In the genomic region with DNA sequence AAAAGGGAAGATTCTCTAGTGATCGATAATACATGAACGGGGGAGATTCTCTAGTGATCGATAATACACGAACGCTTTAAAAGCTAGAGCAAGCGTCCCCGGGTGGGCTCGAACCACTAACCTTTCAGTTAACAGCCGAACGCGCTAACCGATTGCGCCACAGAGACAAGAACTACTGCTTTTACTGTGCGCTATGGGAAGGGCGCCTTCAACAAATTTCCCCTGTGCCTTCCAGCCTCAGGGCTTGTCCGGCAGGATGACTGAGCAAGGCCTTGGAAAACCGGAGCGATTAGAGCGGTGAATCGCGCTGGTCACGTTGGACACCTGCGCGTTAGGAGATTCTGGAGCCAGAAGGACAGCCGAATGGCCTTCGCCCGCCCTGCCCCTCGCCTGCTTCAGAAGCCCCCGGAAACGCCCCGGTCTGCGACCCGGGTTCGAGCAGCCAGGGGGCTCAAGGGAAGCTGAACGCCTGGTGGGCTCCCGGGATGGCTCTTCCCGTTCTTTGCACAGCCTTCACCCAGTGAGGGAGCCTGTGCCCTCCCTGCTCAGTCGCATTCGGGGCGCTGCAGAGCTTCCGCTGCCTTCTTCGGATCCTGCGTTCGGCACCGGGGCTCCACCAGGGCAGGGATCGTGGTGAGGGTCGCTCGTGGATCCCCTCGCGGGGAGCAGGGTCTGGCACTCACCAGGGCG, we compare ENCODE assay signal across 8 cellular contexts.
A peak's percentile ranks its signal among the peaks of the same experiment; 100 is the strongest.
DNase-seq lines count a peak whose midpoint lies in the region; ATAC-seq and TF ChIP-seq lines count a peak whose summit lies in the region.
"Not testable (repeated sequence)": the region's sequence is repeated elsewhere in the genome, so short reads cannot be mapped to it uniquely, and the experiment has no call there.

No MANE protein-coding gene starts in this region.

- not testable (repeated sequence) for H3K27me3 Mint-ChIP-seq in CD8-positive, alpha-beta T cell (ENCODE audit: low read depth); neural progenitor cell (ENCODE audit: insufficient read depth, low read depth)
- H3K27me3 Mint-ChIP-seq in immature natural killer cell (ENCODE audit: low read depth in 3 of 3): peaks cover 2 to 10% (median 4%) of the 10 kb centered on the region in 3 donors
- peaks cover 10 to 12% of the 10 kb centered on the region in 2 donors for H3K27me3 Mint-ChIP-seq in stimulated activated naive B cell treated with anti-CD40 and anti-IgM and Interleukin-4, amounts not matched to agents 10 μg/mL and 1 μg/mL and 100 μg/mL, for 72 hours

- intact Hi-C loops in CD8-positive, alpha-beta T cell (cut with DNase I, micrococcal nuclease); esophagus muscularis mucosa (cut with DNase I): not testable (repeated sequence)

- not testable (repeated sequence) for TF ChIP-seq EP300 in esophagus muscularis mucosa (IDR thresholded peaks at IDR 0.05)

- WGBS in esophagus muscularis mucosa: no CpG with 5 or more reads among the region's 51 CpGs

- not testable (repeated sequence) for H3K4me1 ChIP-seq in CD8-positive, alpha-beta T cell (ENCODE audit: insufficient read depth, low read length); NT2/D1 (ENCODE audit: insufficient read depth, insufficient read length); neural progenitor cell
- H3K4me1 ChIP-seq in esophagus muscularis mucosa: peaks cover 0 to 11% (median 10%) of the 10 kb centered on the region in 4 donors

- H3K4me3 Mint-ChIP-seq in CD8-positive, alpha-beta T cell: peak overlapping the region; percentile 75
- H3K4me3 Mint-ChIP-seq in immature natural killer cell (peak overlapping the region; percentile 40 to 64 (median 58)), neural progenitor cell (peak overlapping the region; percentile 87)
- peak overlapping the region; percentile 78 to 81 for H3K4me3 Mint-ChIP-seq in stimulated activated naive B cell treated with anti-CD40 and anti-IgM and Interleukin-4, amounts not matched to agents 10 μg/mL and 1 μg/mL and 100 μg/mL, for 72 hours

- in situ Hi-C loops in astrocyte of the spinal cord (cut with HindIII; ENCODE audit: low sequenced_read_pairs): not testable (repeated sequence)

- H4K20me1 ChIP-seq in neural progenitor cell (ENCODE audit: low read depth): not testable (repeated sequence)

- H3K9me3 Mint-ChIP-seq in CD8-positive, alpha-beta T cell; immature natural killer cell; neural progenitor cell; stimulated activated naive B cell treated with anti-CD40 and anti-IgM and Interleukin-4, amounts not matched to agents 10 μg/mL and 1 μg/mL and 100 μg/mL, for 72 hours: not testable (repeated sequence)

- H3K4me3 ChIP-seq in CD8-positive, alpha-beta T cell (ENCODE audit: low read depth, low read length): not testable (repeated sequence)
- H3K4me3 ChIP-seq in NT2/D1 (ENCODE audit: insufficient read length, low read depth) (peak overlapping the region; percentile 28), astrocyte of the spinal cord (ENCODE audit: low read depth, low read length) (peak overlapping the region; percentile 35), esophagus muscularis mucosa (peak overlapping the region; percentile 33 to 47 (median 37)), neural progenitor cell (peak overlapping the region; percentile 65)

- not testable (repeated sequence) for ATAC-seq in CD8-positive, alpha-beta T cell
- peak; percentile 36 to 47 for ATAC-seq in stimulated activated naive B cell treated with anti-CD40 and anti-IgM and Interleukin-4, amounts not matched to agents 10 μg/mL and 1 μg/mL and 100 μg/mL, for 72 hours (replicated peaks)

- H3K36me3 Mint-ChIP-seq in CD8-positive, alpha-beta T cell; immature natural killer cell; neural progenitor cell; stimulated activated naive B cell treated with anti-CD40 and anti-IgM and Interleukin-4, amounts not matched to agents 10 μg/mL and 1 μg/mL and 100 μg/mL, for 72 hours: not testable (repeated sequence)

- not testable (repeated sequence) for H3K4me1 Mint-ChIP-seq in CD8-positive, alpha-beta T cell (ENCODE audit: low read depth); immature natural killer cell; neural progenitor cell; stimulated activated naive B cell treated with anti-CD40 and anti-IgM and Interleukin-4, amounts not matched to agents 10 μg/mL and 1 μg/mL and 100 μg/mL, for 72 hours

- TF ChIP-seq CTCF in CD8-positive, alpha-beta T cell (IDR thresholded peaks at IDR 0.05); astrocyte of the spinal cord (IDR thresholded peaks at IDR 0.05; ENCODE audit: low read depth, low read length); esophagus muscularis mucosa (IDR thresholded peaks at IDR 0.05): not testable (repeated sequence)
- peak; percentile 4 for TF ChIP-seq CTCF in neural progenitor cell (IDR thresholded peaks at IDR 0.05)

- not testable (repeated sequence) for H3F3A ChIP-seq in neural progenitor cell (ENCODE audit: low read depth)

- not testable (repeated sequence) for H3K36me3 ChIP-seq in CD8-positive, alpha-beta T cell (ENCODE audit: insufficient read depth, low read length); NT2/D1 (ENCODE audit: insufficient read depth, insufficient read length, low read length); esophagus muscularis mucosa; neural progenitor cell

- H2AFZ ChIP-seq in neural progenitor cell (replicated peaks): peak overlapping the region; percentile 85

- not testable (repeated sequence) for H3K79me2 ChIP-seq in neural progenitor cell (ENCODE audit: low read depth)

- DNase-seq in CD8-positive, alpha-beta T cell: peak in 2 of 7 experiments; percentile 14 to 52
- peak; percentile 51 for DNase-seq in NT2/D1 (ENCODE audit: low read depth, low spot score)
- DNase-seq in activated T-cell treated with anti-CD3 and anti-CD28 coated beads for 24 hours (ENCODE audit: low read depth): peak; percentile 22
- DNase-seq in astrocyte of the spinal cord (ENCODE audit: low read depth, low spot score): peak; percentile 7
- not testable (repeated sequence) for DNase-seq in esophagus muscularis mucosa (ENCODE audit: extremely low spot score); immature natural killer cell; stimulated activated naive B cell treated with anti-CD40 and anti-IgM and Interleukin-4, amounts not matched to agents 10 μg/mL and 1 μg/mL and 100 μg/mL, for 72 hours
- peak; percentile 57 for DNase-seq in neural progenitor cell (ENCODE audit: low spot score)

- not testable (repeated sequence) for H3K9me3 ChIP-seq in CD8-positive, alpha-beta T cell (ENCODE audit: low read length); NT2/D1 (ENCODE audit: insufficient read depth, low read length); esophagus muscularis mucosa; neural progenitor cell (ENCODE audit: low read depth)

- POLR2A ChIA-PET in CD8-positive, alpha-beta T cell (lab: Charles Lee): not testable (repeated sequence)

- not testable (repeated sequence) for H3K27ac ChIP-seq in CD8-positive, alpha-beta T cell (ENCODE audit: low read depth, low read length); esophagus muscularis mucosa (replicated peaks in 1 of 4); neural progenitor cell

- H3K9ac ChIP-seq in NT2/D1 (ENCODE audit: insufficient read length, low read depth): peak overlapping the region; percentile 61
- not testable (repeated sequence) for H3K9ac ChIP-seq in neural progenitor cell

- not testable (repeated sequence) for H3K27me3 ChIP-seq in CD8-positive, alpha-beta T cell (ENCODE audit: insufficient read depth, low read length); NT2/D1 (ENCODE audit: insufficient read depth, insufficient read length); neural progenitor cell
- H3K27me3 ChIP-seq in esophagus muscularis mucosa: peaks cover 0 to 15% (median 0%) of the 10 kb centered on the region in 4 donors

- CTCF ChIA-PET in CD8-positive, alpha-beta T cell (lab: Charles Lee): not testable (repeated sequence)

- H3K4me2 ChIP-seq in neural progenitor cell: peak overlapping the region; percentile 94

- not testable (repeated sequence) for H3K27ac Mint-ChIP-seq in CD8-positive, alpha-beta T cell; immature natural killer cell; neural progenitor cell
- peak overlapping the region; percentile 92 for H3K27ac Mint-ChIP-seq in stimulated activated naive B cell treated with anti-CD40 and anti-IgM and Interleukin-4, amounts not matched to agents 10 μg/mL and 1 μg/mL and 100 μg/mL, for 72 hours

- not testable (repeated sequence) for TF ChIP-seq POLR2A in esophagus muscularis mucosa (IDR thresholded peaks at IDR 0.05; ENCODE audit: low read depth)
